Comparison of ENCODE assay signal across 1 cellular context in the genomic region with DNA sequence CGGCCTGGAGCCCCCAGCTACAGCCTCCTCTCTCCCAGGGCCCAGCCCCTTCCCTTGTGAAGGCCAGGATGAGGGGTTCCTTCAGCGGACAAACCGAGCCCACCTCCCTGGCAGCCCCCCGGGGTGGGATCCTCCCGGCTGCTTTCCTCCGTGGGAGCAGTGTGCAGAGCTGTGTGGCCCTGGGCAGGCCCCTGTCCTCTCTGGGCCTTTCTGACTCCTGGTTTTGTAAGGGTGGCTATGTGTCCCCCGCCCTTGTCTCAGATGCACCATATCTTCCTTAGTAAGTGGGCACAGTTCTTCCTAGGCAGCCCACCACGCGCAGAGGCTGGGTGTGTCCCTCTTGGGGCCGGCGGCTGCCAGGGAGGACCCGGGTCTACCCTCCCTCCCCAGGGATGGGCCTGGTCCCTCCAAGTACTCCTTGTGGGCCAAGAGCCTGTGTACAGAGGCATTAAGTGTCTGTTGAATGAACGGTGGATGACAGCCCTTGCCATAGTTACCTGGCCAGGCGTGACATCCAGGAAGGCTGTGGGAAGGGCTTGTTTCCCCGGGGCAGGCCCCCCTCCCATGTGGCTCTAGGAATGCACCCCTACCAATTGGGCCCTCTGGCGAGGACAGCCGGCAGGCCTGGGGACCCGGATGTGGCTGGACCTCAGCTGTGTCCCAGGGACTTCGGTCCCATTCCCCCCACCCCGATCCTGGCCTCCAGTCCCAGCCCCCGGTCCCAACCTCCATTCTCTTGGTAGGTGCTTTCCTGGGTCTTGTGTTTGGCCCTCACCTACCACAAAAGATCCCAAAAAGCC.
TF ChIP-seq lines count a peak whose summit lies in the region.

No MANE protein-coding gene starts in this region.

TF ChIP-seq in H1, 55 proteins besides CTCF, POLR2A, EP300 and RAD21:
- TF ChIP-seq SP1 (IDR thresholded peaks at IDR 0.05; ENCODE audit: low read depth, low read length) (no peak), CEBPB (IDR thresholded peaks at IDR 0.05; ENCODE audit: low read depth, low read length) (no peak), CHD1 (IDR thresholded peaks at IDR 0.05; ENCODE audit: low read depth, low read length) (no peak), JUN (IDR thresholded peaks at IDR 0.05; ENCODE audit: low read depth, low read length) (no peak), TAF1 (IDR thresholded peaks at IDR 0.05; ENCODE audit: low read depth, low read length) (no peak), SP4 (IDR thresholded peaks at IDR 0.05; ENCODE audit: low read length) (no peak), RBBP5 (IDR thresholded peaks at IDR 0.05; ENCODE audit: borderline replicate concordance, low read depth, low read length) (no peak), TAF7 (optimal IDR thresholded peaks at IDR 0.05; ENCODE audit: borderline replicate concordance, low read depth, low read length) (no peak), HDAC2 (IDR thresholded peaks at IDR 0.05; ENCODE audit: borderline replicate concordance in 1 of 2, low read depth in 2 of 2, low read length in 2 of 2) (no peak), NRF1 (IDR thresholded peaks at IDR 0.05; ENCODE audit: low read depth, low read length) (no peak), SIX5 (IDR thresholded peaks at IDR 0.05; ENCODE audit: low read depth, low read length) (no peak), PHF8 (conservative IDR thresholded peaks at IDR 0.05; ENCODE audit: low read depth, low read length) (no peak), SP2 (IDR thresholded peaks at IDR 0.05; ENCODE audit: low read length) (no peak), SIRT6 (IDR thresholded peaks at IDR 0.05; ENCODE audit: low read length) (no peak), EGR1 (IDR thresholded peaks at IDR 0.05; ENCODE audit: borderline replicate concordance, low read depth, low read length) (no peak)
- TF ChIP-seq, protein P1, sequence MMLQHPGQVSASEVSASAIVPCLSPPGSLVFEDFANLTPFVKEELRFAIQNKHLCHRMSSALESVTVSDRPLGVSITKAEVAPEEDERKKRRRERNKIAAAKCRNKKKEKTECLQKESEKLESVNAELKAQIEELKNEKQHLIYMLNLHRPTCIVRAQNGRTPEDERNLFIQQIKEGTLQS (IDR thresholded peaks at IDR 0.05; ENCODE audit: insufficient read depth, low read depth, low read length) = no peak
- TF ChIP-seq, protein P2, sequence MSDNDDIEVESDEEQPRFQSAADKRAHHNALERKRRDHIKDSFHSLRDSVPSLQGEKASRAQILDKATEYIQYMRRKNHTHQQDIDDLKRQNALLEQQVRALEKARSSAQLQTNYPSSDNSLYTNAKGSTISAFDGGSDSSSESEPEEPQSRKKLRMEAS (IDR thresholded peaks at IDR 0.05) = no peak
